Comparison of ENCODE assay signal across 16 cellular contexts in the genomic region with DNA sequence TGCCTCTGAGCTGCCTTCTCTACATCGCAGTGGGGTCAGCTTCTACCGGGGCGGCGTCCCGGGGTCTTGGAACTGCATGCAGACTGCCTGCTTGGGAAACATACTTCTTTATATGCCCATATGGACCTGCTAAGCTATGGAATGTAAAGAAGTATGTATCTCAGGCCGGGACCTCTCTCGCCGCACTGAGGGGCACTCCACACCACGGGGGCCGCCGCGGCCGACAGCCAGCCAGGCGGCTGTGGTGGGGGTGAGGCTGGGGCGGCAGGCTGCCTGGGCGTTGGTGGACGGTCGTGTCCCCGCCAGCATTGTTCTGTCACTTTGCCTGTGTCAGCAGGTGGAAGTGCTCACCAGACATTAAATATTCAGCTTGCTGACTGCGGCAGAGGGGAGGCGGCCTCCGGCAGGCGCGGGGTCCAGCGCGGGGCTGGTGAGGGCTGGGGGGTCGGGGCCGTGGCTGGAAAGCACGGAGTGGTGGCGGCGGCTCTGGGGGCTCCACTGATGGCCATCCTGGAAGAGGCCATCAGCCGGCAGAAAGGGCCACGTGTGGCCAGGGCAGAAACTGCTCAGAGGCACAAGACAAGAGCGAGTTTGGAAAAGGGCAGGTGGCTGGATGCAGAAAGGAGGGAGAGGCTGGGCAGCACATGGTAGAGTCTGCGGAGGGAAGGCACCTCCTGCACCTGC.
DNase-seq lines count a peak whose midpoint lies in the region; ATAC-seq and TF ChIP-seq lines count a peak whose summit lies in the region.
"Had no signal": no experiment of that assay in that cellular context is flagged by ENCODE, and none has a peak within 500 bp of the region (broad histone marks: within the 10 kb centered on the region; RNA-seq: fewer than 3 reads in every experiment).

No MANE protein-coding gene starts in this region.

- TF ChIP-seq CTCF in cardiac muscle cell (IDR thresholded peaks at IDR 0.05; ENCODE audit: low read depth, low read length) (no peak), gastrocnemius medialis (IDR thresholded peaks at IDR 0.05 in 4 of 5, conservative IDR thresholded peaks at IDR 0.05 in 1 of 5) (no peak), colonic mucosa (IDR thresholded peaks at IDR 0.05) (no peak)

- H3K27ac Mint-ChIP-seq in stimulated activated naive CD8-positive, alpha-beta T cell treated with anti-CD3 and anti-CD28 coated beads, Interleukin-15, amount 100 ng/mL, for 72 hours = no peak overlapping the region

- TF ChIP-seq POLR2A in gastrocnemius medialis (IDR thresholded peaks at IDR 0.05) = peak; percentile 61 to 66

- H3K4me1 ChIP-seq in cardiac muscle cell (ENCODE audit: low read depth) = peaks cover 71% of the 10 kb centered on the region
- peaks cover 58% of the 10 kb centered on the region for H3K4me1 ChIP-seq in muscle layer of colon (ENCODE audit: insufficient read depth, low read length)
- H3K4me1 ChIP-seq in gastrocnemius medialis = peaks cover 62 to 96% of the 10 kb centered on the region in 2 donors
- no peaks in the 10 kb centered on the region for H3K4me1 ChIP-seq in colonic mucosa

- H3K27ac ChIP-seq in cardiac muscle cell (peak overlapping the region; percentile 99), muscle layer of colon (ENCODE audit: low read depth, low read length) (peak overlapping the region; percentile 35), gastrocnemius medialis (peak overlapping the region; percentile 91 to 100 (median 98)), colonic mucosa (no peak overlapping the region)
- H3K27ac ChIP-seq: A549, PC-9 had no signal

- in situ Hi-C loops in gastrocnemius medialis (cut with MboI; ENCODE audit: low sequenced_read_pairs in 4 of 4) = no loop called here

- peaks cover 18% of the 10 kb centered on the region for H3K4me1 Mint-ChIP-seq in stimulated activated naive CD8-positive, alpha-beta T cell treated with anti-CD3 and anti-CD28 coated beads, Interleukin-15, amount 100 ng/mL, for 72 hours

- intact Hi-C loops in Right ventricle myocardium inferior (cut with DNase I) (loop anchor here (5.0 kb wide), 1 partner anchor 57 kb away; no protein-coding TSS in a partner anchor), gastrocnemius medialis (cut with DNase I; ENCODE audit: low total_unique reads) (no loop called here), colonic mucosa (cut with DNase I) (no loop called here)

- H3K36me3 ChIP-seq in cardiac muscle cell (no peaks in the 10 kb centered on the region), muscle layer of colon (ENCODE audit: insufficient read depth, low read length) (no peaks in the 10 kb centered on the region), gastrocnemius medialis (no peaks in the 10 kb centered on the region), colonic mucosa (no peaks in the 10 kb centered on the region)

- H3K9me3 ChIP-seq in cardiac muscle cell (ENCODE audit: low read depth) (no peaks in the 10 kb centered on the region), muscle layer of colon (ENCODE audit: low read length) (no peaks in the 10 kb centered on the region), gastrocnemius medialis (no peaks in the 10 kb centered on the region), colonic mucosa (no peaks in the 10 kb centered on the region)
- H3K9me3 ChIP-seq: A549, Caco-2 had no signal

- peaks cover 69% of the 10 kb centered on the region for H3K27me3 Mint-ChIP-seq in stimulated activated naive CD8-positive, alpha-beta T cell treated with anti-CD3 and anti-CD28 coated beads, Interleukin-15, amount 100 ng/mL, for 72 hours

- DNase-seq in cardiac muscle cell (ENCODE audit: low read depth in 1 of 2, low spot score in 1 of 2) = no peak
- no peak for DNase-seq in Right ventricle myocardium inferior (ENCODE audit: missing footprints)
- peak; percentile 54 for DNase-seq in RPMI8226
- peak; percentile 52 to 68 for DNase-seq in gastrocnemius medialis
- DNase-seq in colonic mucosa = no peak
- DNase-seq in stimulated activated naive CD8-positive, alpha-beta T cell treated with anti-CD3 and anti-CD28 coated beads, Interleukin-15, amount 100 ng/mL, for 72 hours = no peak
- no peak for DNase-seq in NK-92 (lab: John Stamatoyannopoulos, UW; ENCODE audit: unreplicated experiment)
- DNase-seq: Caco-2, IMR-90, NCI-H2029, NCI-H2227 treated with DMSO at 0.1 percent for 48 hours, NCI-H69, PC-9, SHP77 treated with DMSO at 0.1 percent for 48 hours had no signal

- H3K9ac ChIP-seq in muscle layer of colon (ENCODE audit: low read length) = peak overlapping the region; percentile 34
- H3K9ac ChIP-seq in colonic mucosa (ENCODE audit: low read depth in 2 of 2, low read length in 2 of 2) = no peak overlapping the region

- H3K9me3 Mint-ChIP-seq in stimulated activated naive CD8-positive, alpha-beta T cell treated with anti-CD3 and anti-CD28 coated beads, Interleukin-15, amount 100 ng/mL, for 72 hours = no peaks in the 10 kb centered on the region

- ATAC-seq in Right ventricle myocardium inferior (no peak), gastrocnemius medialis (peak in 1 of 2 donors; percentile 5)
- no peak for ATAC-seq in stimulated activated naive CD8-positive, alpha-beta T cell treated with anti-CD3 and anti-CD28 coated beads, Interleukin-15, amount 100 ng/mL, for 72 hours

- H3K4me3 Mint-ChIP-seq in stimulated activated naive CD8-positive, alpha-beta T cell treated with anti-CD3 and anti-CD28 coated beads, Interleukin-15, amount 100 ng/mL, for 72 hours = no peak overlapping the region

- no peaks in the 10 kb centered on the region for H3K27me3 ChIP-seq in cardiac muscle cell
- H3K27me3 ChIP-seq in muscle layer of colon (ENCODE audit: control insufficient read depth in 1 of 2, insufficient read depth in 2 of 2, low read length in 2 of 2) = peaks cover 0 to 10% of the 10 kb centered on the region in 2 donors
- no peaks in the 10 kb centered on the region for H3K27me3 ChIP-seq in gastrocnemius medialis
- peaks cover 60% of the 10 kb centered on the region for H3K27me3 ChIP-seq in colonic mucosa

- H3K4me3 ChIP-seq in cardiac muscle cell (no peak overlapping the region), muscle layer of colon (ENCODE audit: low read depth in 1 of 2, low read length in 2 of 2) (peak overlapping the region in 1 of 2 donors; percentile 43), gastrocnemius medialis (peak overlapping the region; percentile 6 to 68 (median 30)), colonic mucosa (no peak overlapping the region)
- H3K4me3 ChIP-seq: A549, PC-9 had no signal

Comparison
In these comparisons a context has a peak if more than half of its experiments do, and no peak if none do; other contexts are left out.
1. DNase-seq: peak in RPMI8226 (single experiment) and gastrocnemius medialis (2 of 2); none in cardiac muscle cell (0 of 2), Right ventricle myocardium inferior (single experiment), colonic mucosa (single experiment), stimulated activated naive CD8-positive, alpha-beta T cell treated with anti-CD3 and anti-CD28 coated beads, Interleukin-15, amount 100 ng/mL, for 72 hours (0 of 2) and NK-92 (single experiment).
2. H3K4me3 ChIP-seq: peak in gastrocnemius medialis (4 of 4); none in cardiac muscle cell (single experiment) and colonic mucosa (single experiment).